In genomic region chr5:91357012-91357634, GRCh38 we compare ENCODE assay signal across 20 cellular contexts. TPM values are rescaled to one million over a fixed set of nuclear protein-coding genes. Genes with fewer than 3 reads are reported as not detected.
DNase-seq lines count a peak whose midpoint lies in the region; ATAC-seq, FAIRE-seq and TF ChIP-seq lines count a peak whose summit lies in the region.
"Had no signal": no experiment of that assay in that cellular context is flagged by ENCODE, and none has a peak within 500 bp of the region (broad histone marks: within the 10 kb centered on the region; RNA-seq: fewer than 3 reads in every experiment).

No MANE protein-coding gene starts in this region.

- H3K27ac ChIP-seq in kidney (ENCODE audit: low read depth in 2 of 2, low read length in 2 of 2): no peak overlapping the region
- H3K27ac ChIP-seq: BLaER1 treated with 17β-estradiol and CSF1 and Interleukin-3, amounts not matched to agents 10 nM and 100 nM; right atrium auricular region had no signal

- FAIRE-seq in kidney (lab: Jason Lieb, UNC): no peak
- FAIRE-seq: colon, GM19239 had no signal

- H3K9ac ChIP-seq in kidney (ENCODE audit: low read length in 2 of 2): no peak overlapping the region
- H3K9ac ChIP-seq: BLaER1 treated with 17β-estradiol and CSF1 and Interleukin-3, amounts not matched to agents 10 nM and 100 nM had no signal

- no peak for ATAC-seq in HG02970 (IDR thresholded peaks at IDR 0.05; ENCODE audit: low FRiP score, unreplicated experiment)
- ATAC-seq: activated naive CD8-positive, alpha-beta T cell treated with anti-CD3 and anti-CD28 coated beads, Interleukin-2, amount 50 U/mL, for 24 hours; naive thymus-derived CD8-positive, alpha-beta T cell had no signal

- H3K36me3 ChIP-seq in kidney (ENCODE audit: control insufficient read depth in 1 of 2, insufficient read depth in 2 of 2, low read length in 2 of 2): no peaks in the 10 kb centered on the region
- H3K36me3 ChIP-seq: BLaER1 treated with 17β-estradiol and CSF1 and Interleukin-3, amounts not matched to agents 10 nM and 100 nM; right atrium auricular region had no signal

- intact Hi-C loops in kidney (cut with DNase I): no loop called here

- peak overlapping the region in 2 of 3 experiments; percentile 4 to 75 for H3K27ac Mint-ChIP-seq in nephron
- H3K27ac Mint-ChIP-seq: activated naive CD8-positive, alpha-beta T cell treated with anti-CD3 and anti-CD28 coated beads, Interleukin-2, amount 50 U/mL, for 24 hours; activated T-cell treated with anti-CD3 and anti-CD28 coated beads, Interleukin-2, amount 50 U/mL, for 24 hours; immature natural killer cell had no signal

- peaks cover 4% of the 10 kb centered on the region for H3K9me3 Mint-ChIP-seq in nephron

- no peaks in the 10 kb centered on the region for H3K27me3 Mint-ChIP-seq in nephron (ENCODE audit: low read depth)
- H3K27me3 Mint-ChIP-seq: naive thymus-derived CD8-positive, alpha-beta T cell had no signal

- H3K36me3 Mint-ChIP-seq in nephron (ENCODE audit: low read depth): peaks cover 3% of the 10 kb centered on the region

- peaks cover 0 to 9% of the 10 kb centered on the region in 2 donors for H3K4me1 ChIP-seq in kidney (ENCODE audit: control insufficient read depth in 1 of 2, insufficient read depth in 1 of 2, low read depth in 1 of 2, low read length in 2 of 2)
- H3K4me1 ChIP-seq: right atrium auricular region had no signal

- no peak overlapping the region for H3K4me3 Mint-ChIP-seq in nephron
- H3K4me3 Mint-ChIP-seq: activated naive CD8-positive, alpha-beta T cell treated with anti-CD3 and anti-CD28 coated beads, Interleukin-2, amount 50 U/mL, for 24 hours; activated T-cell treated with anti-CD3 and anti-CD28 coated beads, Interleukin-2, amount 50 U/mL, for 24 hours; immature natural killer cell; naive thymus-derived CD8-positive, alpha-beta T cell had no signal

- peak; percentile 68 for DNase-seq in DMS53 treated with DMSO at 0.1 percent for 48 hours (lab: John Stamatoyannopoulos, UW; ENCODE audit: unreplicated experiment)
- peak; percentile 59 for DNase-seq in NCI-H146 (lab: John Stamatoyannopoulos, UW)
- peak; percentile 50 for DNase-seq in epithelial cell of esophagus (ENCODE audit: low read depth)
- DNase-seq in kidney: no peak
- DNase-seq in NCI-H1694 (lab: John Stamatoyannopoulos, UW): no peak
- DNase-seq in stimulated activated CD4-positive, alpha-beta T cell treated with anti-CD3 and anti-CD28 coated beads, Interleukin-4, amount 100 ng/mL, for 4 hours: no peak
- DNase-seq: activated naive CD8-positive, alpha-beta T cell treated with anti-CD3 and anti-CD28 coated beads, Interleukin-2, amount 50 U/mL, for 24 hours; activated T-cell treated with anti-CD3 and anti-CD28 coated beads, Interleukin-2, amount 50 U/mL, for 24 hours; GOT3; immature natural killer cell; naive thymus-derived CD8-positive, alpha-beta T cell; OCI-M1; stimulated activated naive CD4-positive, alpha-beta T cell; T-helper 1 cell had no signal

- no peaks in the 10 kb centered on the region for H3K9me3 ChIP-seq in kidney (ENCODE audit: control insufficient read depth in 1 of 2, low read length in 2 of 2)
- H3K9me3 ChIP-seq: right atrium auricular region had no signal

- H3K4me1 Mint-ChIP-seq in nephron: peaks cover 17% of the 10 kb centered on the region

- no peak for TF ChIP-seq CTCF in epithelial cell of esophagus (IDR thresholded peaks at IDR 0.05; ENCODE audit: insufficient read depth, low read depth, low read length, missing control alignments)
- TF ChIP-seq CTCF in nephron (IDR thresholded peaks at IDR 0.05; ENCODE audit: unreplicated experiment in 3 of 3): no peak
- no peak for TF ChIP-seq CTCF in kidney (IDR thresholded peaks at IDR 0.05; ENCODE audit: borderline replicate concordance, extremely low read depth, insufficient read depth)

- no peak overlapping the region for H3K4me3 ChIP-seq in epithelial cell of esophagus (ENCODE audit: low read length)
- H3K4me3 ChIP-seq in kidney (ENCODE audit: low read length in 2 of 2): no peak overlapping the region
- H3K4me3 ChIP-seq: BLaER1 treated with 17β-estradiol and CSF1 and Interleukin-3, amounts not matched to agents 10 nM and 100 nM; right atrium auricular region had no signal

RNA-seq across cellular contexts. Expression of gene ARRDC3, which starts 26.0 kb away (rescaled TPM):
- 124 TPM for total RNA-seq in kidney
- polyA plus RNA-seq in kidney (ENCODE audit: insufficient read depth, low read depth, low replicate concordance): 18.4 TPM

Comparison
In these comparisons a context has a peak if more than half of its experiments do, and no peak if none do; other contexts are left out.
1. DNase-seq: peak in DMS53 treated with DMSO at 0.1 percent for 48 hours (single experiment), NCI-H146 (single experiment) and epithelial cell of esophagus (single experiment); none in kidney (single experiment), NCI-H1694 (single experiment) and stimulated activated CD4-positive, alpha-beta T cell treated with anti-CD3 and anti-CD28 coated beads, Interleukin-4, amount 100 ng/mL, for 4 hours (0 of 2).